In genomic region chr13:67652887-67653286, GRCh38 we compare ENCODE assay signal across 26 cellular contexts.
A peak's percentile ranks its signal among the peaks of the same experiment; 100 is the strongest.
DNase-seq lines count a peak whose midpoint lies in the region; ATAC-seq, FAIRE-seq and TF ChIP-seq lines count a peak whose summit lies in the region.
"Had no signal": no experiment of that assay in that cellular context is flagged by ENCODE, and none has a peak within 500 bp of the region (broad histone marks: within the 10 kb centered on the region; RNA-seq: fewer than 3 reads in every experiment).

No MANE protein-coding gene starts in this region.

- H3K27ac ChIP-seq in H1 (ENCODE audit: low read depth, low read length) (no peak overlapping the region), kidney (ENCODE audit: low read depth in 2 of 2, low read length in 2 of 2) (no peak overlapping the region)
- H3K27ac ChIP-seq: 22Rv1, BLaER1 had no signal

- no peaks in the 10 kb centered on the region for H3K27me3 ChIP-seq in H1 (replicated peaks in 1 of 4; ENCODE audit: control insufficient read depth in 3 of 4, extremely low read depth in 1 of 4, insufficient read depth in 3 of 4, low read length in 3 of 4)
- H3K27me3 ChIP-seq: BE2C, BLaER1 had no signal

- H2BK20ac ChIP-seq in H1 (ENCODE audit: low read length) = no peak overlapping the region

- no peak overlapping the region for H3K4ac ChIP-seq in H1 (replicated peaks; ENCODE audit: insufficient read length, low read depth, low read length)

- H2BK120ac ChIP-seq in H1 (replicated peaks; ENCODE audit: low read depth, low read length) = no peak overlapping the region

- intact Hi-C loops in kidney (cut with DNase I) = no loop called here

- TF ChIP-seq RAD21 in H1 (IDR thresholded peaks at IDR 0.05 in 1 of 2, conservative IDR thresholded peaks at IDR 0.05 in 1 of 2; ENCODE audit: low read depth in 2 of 2, low read length in 2 of 2) = no peak

- H3K36me3 ChIP-seq in H1 (ENCODE audit: control insufficient read depth in 2 of 4, insufficient read depth in 4 of 4, low read length in 3 of 4) (no peaks in the 10 kb centered on the region), kidney (ENCODE audit: control insufficient read depth in 1 of 2, insufficient read depth in 2 of 2, low read length in 2 of 2) (no peaks in the 10 kb centered on the region)
- H3K36me3 ChIP-seq: BE2C, BLaER1 had no signal

- H2BK5ac ChIP-seq in H1 (ENCODE audit: low read depth, low read length) = no peak overlapping the region

- TF ChIP-seq POLR2A in H1 (IDR thresholded peaks at IDR 0.05; ENCODE audit: control extremely low read depth in 1 of 2, low read depth in 2 of 2, low read length in 2 of 2) = no peak

- no peaks in the 10 kb centered on the region for H3K23me2 ChIP-seq in H1 (ENCODE audit: low read depth, low read length)

- no peak for TF ChIP-seq CTCF in H1 (IDR thresholded peaks at IDR 0.05; ENCODE audit: control extremely low read depth in 1 of 3, insufficient read depth in 1 of 3, low read depth in 1 of 3, low read length in 3 of 3)
- no peak for TF ChIP-seq CTCF in kidney (IDR thresholded peaks at IDR 0.05; ENCODE audit: borderline replicate concordance, extremely low read depth, insufficient read depth)

- H2BK15ac ChIP-seq in H1 (ENCODE audit: low read length) = no peak overlapping the region

- CTCF ChIA-PET in HEK293T (lab: Yijun Ruan, JAX) = interaction anchor here (0.7 to 1.7 kb wide), 3 partner anchors 10 to 167 kb away, joined by 3 to 4 read pairs (median 4); no protein-coding TSS in a partner anchor
- CTCF ChIA-PET in H1 (lab: Charles Lee; ENCODE audit: partially characterized antibody) = interaction anchor here (1.2 kb wide), 1 partner anchor 189 kb away, joined by 3 read pairs; no protein-coding TSS in a partner anchor

- H3K4me2 ChIP-seq in H1 (ENCODE audit: insufficient read depth in 1 of 2, low read depth in 2 of 2, low read length in 2 of 2) = no peak overlapping the region
- H3K4me2 ChIP-seq: BLaER1 had no signal

- no peak overlapping the region for H2AK5ac ChIP-seq in H1 (ENCODE audit: low read depth, low read length)

- H3K9ac ChIP-seq in H1 (replicated peaks in 1 of 4; ENCODE audit: extremely low read depth in 1 of 4, low read depth in 3 of 4, low read length in 3 of 4) (no peak overlapping the region), kidney (ENCODE audit: low read length in 2 of 2) (no peak overlapping the region)
- H3K9ac ChIP-seq: BLaER1 had no signal

- no peaks in the 10 kb centered on the region for H3K79me2 ChIP-seq in H1 (ENCODE audit: control insufficient read depth in 1 of 2, insufficient read depth in 2 of 2, low read length in 2 of 2)

- H3K4me1 ChIP-seq in H1 (replicated peaks in 1 of 4; ENCODE audit: control insufficient read depth in 3 of 4, insufficient read depth in 4 of 4, low read length in 3 of 4) = no peaks in the 10 kb centered on the region
- H3K4me1 ChIP-seq in kidney (ENCODE audit: control insufficient read depth in 1 of 2, insufficient read depth in 1 of 2, low read depth in 1 of 2, low read length in 2 of 2) = no peaks in the 10 kb centered on the region
- H3K4me1 ChIP-seq: BE2C had no signal

- H2BK12ac ChIP-seq in H1 (ENCODE audit: low read depth, low read length) = no peak overlapping the region

- no peaks in the 10 kb centered on the region for H4K20me1 ChIP-seq in H1 (replicated peaks in 1 of 2; ENCODE audit: control insufficient read depth in 1 of 2, insufficient read depth in 2 of 2, low read length in 2 of 2)
- H4K20me1 ChIP-seq: BLaER1 had no signal

- H4K5ac ChIP-seq in H1 (ENCODE audit: insufficient read length, low read depth, low read length) = no peak overlapping the region

- no peak overlapping the region for H2AFZ ChIP-seq in H1 (ENCODE audit: low read length)

- no peak overlapping the region for H4K8ac ChIP-seq in H1 (ENCODE audit: extremely low read depth, insufficient read depth, low read length)

- no peak for TF ChIP-seq EP300 in H1 (IDR thresholded peaks at IDR 0.05; ENCODE audit: borderline replicate concordance in 1 of 2, low read depth in 2 of 2, low read length in 2 of 2)

- H3K14ac ChIP-seq in H1 (ENCODE audit: insufficient read length) = no peak overlapping the region

- 97% methylated on average over 3 of the region's 3 CpGs; no CpG with 5 or more reads in 1 of the 2 experiments for WGBS in H1 (ENCODE audit: extremely low coverage in 1 of 2, insufficient coverage in 1 of 2, insufficient read length in 1 of 2, insufficient replicate concordance in 2 of 2, low coverage in 1 of 2, low lambda C conversion rate in 2 of 2, missing lambda C conversion rate in 1 of 2), 2 experiments

- FAIRE-seq in A204.1 (lab: Jason Lieb, UNC) (peak; percentile 25), H1 (lab: Jason Lieb, UNC) (peak; percentile 36), kidney (lab: Jason Lieb, UNC) (peak; percentile 27)
- FAIRE-seq: GM12891, GM19239 had no signal

- H3K18ac ChIP-seq in H1 (ENCODE audit: extremely low read depth, low read length) = no peak overlapping the region

- H3K23ac ChIP-seq in H1 (ENCODE audit: insufficient read length) = no peak overlapping the region

- POLR2A ChIA-PET in HEK293T (lab: Yijun Ruan, JAX) (no interaction called here), H1 (lab: Charles Lee; ENCODE audit: partially characterized antibody) (no interaction called here)

- ATAC-seq in GM21717 (IDR thresholded peaks at IDR 0.05; ENCODE audit: unreplicated experiment) = no peak
- ATAC-seq in HG02870 (IDR thresholded peaks at IDR 0.05; ENCODE audit: unreplicated experiment) = no peak

- H3K4me3 ChIP-seq in H1 (ENCODE audit: extremely low read depth in 1 of 4, insufficient read depth in 2 of 4, low read depth in 3 of 4, low read length in 4 of 4) (no peak overlapping the region), kidney (ENCODE audit: low read length in 2 of 2) (no peak overlapping the region)
- H3K4me3 ChIP-seq: BLaER1 had no signal

- DNase-seq in HEK293T (ENCODE audit: extremely low spot score) = no peak
- DNase-seq in H1 (ENCODE audit: low read depth in 1 of 2, low spot score in 2 of 2) = no peak
- no peak for DNase-seq in kidney
- DNase-seq in NCI-H82 treated with DMSO at 0.1 percent for 48 hours (lab: John Stamatoyannopoulos, UW; ENCODE audit: unreplicated experiment) = no peak
- no peak for DNase-seq in iPS-NIHi11 (ENCODE audit: low spot score)
- DNase-seq: ACHN; BE2C; C1 segment of cervical spinal cord; CD4-positive, alpha-beta memory T cell; CD4-positive, CD25-positive, alpha-beta regulatory T cell; CD8-positive, alpha-beta memory T cell; COR-L47; DMS 273 treated with DMSO at 0.1 percent for 48 hours; DMS153; DMS53; DMS79; DND-41; EL; GF-D8 had no signal

- no peaks in the 10 kb centered on the region for H3K79me1 ChIP-seq in H1 (ENCODE audit: low read depth, low read length)

- H3K56ac ChIP-seq in H1 (replicated peaks; ENCODE audit: insufficient read length, low read depth, low read length) = no peak overlapping the region

- H3K9me3 ChIP-seq in H1 (ENCODE audit: insufficient read depth in 2 of 2, low read depth in 1 of 2, low read length in 1 of 2) = no peaks in the 10 kb centered on the region
- no peaks in the 10 kb centered on the region for H3K9me3 ChIP-seq in kidney (ENCODE audit: control insufficient read depth in 1 of 2, low read length in 2 of 2)
- H3K9me3 ChIP-seq: BE2C, BLaER1 had no signal

- no peak overlapping the region for H4K91ac ChIP-seq in H1 (replicated peaks; ENCODE audit: insufficient read length, low read length)

TF ChIP-seq in HEK293T, 16 proteins besides CTCF, POLR2A, EP300 and RAD21:
- no peak for TF ChIP-seq BHLHE40 (IDR thresholded peaks at IDR 0.05; ENCODE audit: borderline replicate concordance)
- TF ChIP-seq L3MBTL2 (conservative IDR thresholded peaks at IDR 0.05) = no peak
- no peak for TF ChIP-seq LEF1 (IDR thresholded peaks at IDR 0.05; ENCODE audit: borderline replicate concordance)
- TF ChIP-seq FOXK2 (IDR thresholded peaks at IDR 0.05) = no peak
- TF ChIP-seq, protein P1, sequence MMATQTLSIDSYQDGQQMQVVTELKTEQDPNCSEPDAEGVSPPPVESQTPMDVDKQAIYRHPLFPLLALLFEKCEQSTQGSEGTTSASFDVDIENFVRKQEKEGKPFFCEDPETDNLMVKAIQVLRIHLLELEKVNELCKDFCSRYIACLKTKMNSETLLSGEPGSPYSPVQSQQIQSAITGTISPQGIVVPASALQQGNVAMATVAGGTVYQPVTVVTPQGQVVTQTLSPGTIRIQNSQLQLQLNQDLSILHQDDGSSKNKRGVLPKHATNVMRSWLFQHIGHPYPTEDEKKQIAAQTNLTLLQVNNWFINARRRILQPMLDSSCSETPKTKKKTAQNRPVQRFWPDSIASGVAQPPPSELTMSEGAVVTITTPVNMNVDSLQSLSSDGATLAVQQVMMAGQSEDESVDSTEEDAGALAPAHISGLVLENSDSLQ (IDR thresholded peaks at IDR 0.05) = peak; percentile 96
- TF ChIP-seq SUZ12 (IDR thresholded peaks at IDR 0.05) = no peak
- TF ChIP-seq HDGF (IDR thresholded peaks at IDR 0.05; ENCODE audit: borderline replicate concordance) = no peak
- peak; percentile 87 for TF ChIP-seq CTBP1 (IDR thresholded peaks at IDR 0.05; ENCODE audit: borderline replicate concordance)
- peak; percentile 65 for TF ChIP-seq ZNF384 (IDR thresholded peaks at IDR 0.05)
- TF ChIP-seq FOXM1 (IDR thresholded peaks at IDR 0.05; ENCODE audit: borderline replicate concordance) = no peak

TF ChIP-seq in H1, 55 proteins besides CTCF, POLR2A, EP300 and RAD21:
- TF ChIP-seq YY1 (IDR thresholded peaks at IDR 0.05; ENCODE audit: low read depth, low read length) (no peak), CREB1 (IDR thresholded peaks at IDR 0.05) (no peak), ATF2 (IDR thresholded peaks at IDR 0.05; ENCODE audit: low read length) (no peak), CHD1 (IDR thresholded peaks at IDR 0.05; ENCODE audit: low read depth, low read length) (no peak), FOSL1 (IDR thresholded peaks at IDR 0.05; ENCODE audit: insufficient read depth, low read depth, low read length) (no peak)
